In the genomic region with DNA sequence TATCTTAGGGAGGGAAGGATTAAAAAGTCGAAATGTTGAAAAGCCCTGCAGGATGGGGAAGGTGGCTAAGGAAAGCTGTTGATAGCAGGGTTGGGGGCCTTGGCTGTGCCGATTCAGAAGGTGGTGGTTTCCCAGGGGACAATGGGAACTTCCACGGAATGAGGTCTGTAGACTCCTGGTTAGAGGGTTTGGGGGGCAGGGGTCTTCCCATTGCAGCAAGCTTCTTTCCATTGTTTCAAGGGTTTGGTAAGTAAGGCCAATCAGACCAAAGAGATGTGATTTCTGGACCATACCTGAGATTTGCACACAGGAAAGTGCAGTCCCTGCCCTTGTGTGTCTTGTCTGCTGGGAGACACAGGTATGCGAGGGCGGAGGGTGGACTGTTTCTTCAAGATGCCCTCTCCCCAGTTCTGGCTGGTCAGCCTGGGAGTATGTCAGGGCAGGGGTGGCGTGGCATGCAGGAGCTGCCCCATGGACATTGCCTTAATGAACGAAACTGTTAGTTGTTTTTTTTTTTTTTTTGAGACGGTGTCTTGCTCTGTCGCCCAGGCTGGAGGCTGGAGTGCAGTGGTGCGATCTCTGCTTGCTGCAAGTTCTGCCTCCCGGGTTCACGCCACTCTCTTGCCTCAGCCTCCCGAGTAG, we compare ENCODE assay signal across 1 cellular context.
TF ChIP-seq lines count a peak whose summit lies in the region.

No MANE protein-coding gene starts in this region.

TF ChIP-seq in WTC11, 78 proteins besides CTCF, POLR2A, EP300 and RAD21 (continued from another document):
- no peak for TF ChIP-seq MLX (CRISPR knock-in tag; IDR thresholded peaks at IDR 0.05)
